ENCODE assay signal across 26 cellular contexts in the genomic region with DNA sequence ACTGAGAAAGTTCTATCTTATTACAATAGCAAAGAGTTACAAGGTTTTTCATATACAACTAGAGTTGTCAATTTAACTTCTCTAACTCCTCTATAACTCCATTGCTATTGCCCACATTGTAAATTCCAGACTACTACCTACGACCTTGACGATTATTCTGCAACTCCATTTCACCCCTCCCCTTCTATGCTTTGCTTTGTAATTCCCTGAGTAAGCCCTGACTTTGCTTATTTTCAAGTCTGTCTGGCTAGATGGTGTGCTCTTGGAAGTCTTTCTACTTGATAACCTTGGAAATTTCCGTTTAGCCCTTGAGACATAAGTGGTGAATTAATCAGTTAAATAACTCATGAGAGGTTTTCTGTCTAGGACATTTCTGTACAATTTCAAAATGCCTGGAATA.
"Had no signal": no experiment of that assay in that cellular context is flagged by ENCODE, and none has a peak within 500 bp of the region (broad histone marks: within the 10 kb centered on the region; RNA-seq: fewer than 3 reads in every experiment).

No MANE protein-coding gene starts in this region.

- H3K4me1 ChIP-seq: esophagus squamous epithelium, uterus had no signal

- H3K27ac Mint-ChIP-seq: activated CD4-positive, alpha-beta T cell treated with anti-CD3 and anti-CD28 coated beads, Interleukin-2, amount 10 ng/mL, durations not matched to agents 24 days and 14 days; activated T-helper 1 cell treated with anti-CD3 and anti-CD28 coated beads, Interleukin-12 subunit alpha, Interleukin-12 subunit beta, Interleukin-2, Interleukin-4 antibody, amounts not matched to agents 30 ng/mL and 10 ng/mL and 1 ng/mL, durations not matched to agents 14 hours and 24 hours and 36 hours; progenitor cell of endocrine pancreas; T-helper 1 cell treated with Interleukin-12 subunit alpha and Interleukin-12 subunit beta and Interleukin-4 antibody, amounts not matched to agents 30 μg/mL and 1 μg/mL, for 36 hours had no signal

- H3K27me3 ChIP-seq: body of pancreas, esophagus squamous epithelium, ovary, uterus had no signal

- H3K9me3 ChIP-seq: body of pancreas, esophagus squamous epithelium, ovary, thoracic aorta, uterus had no signal

- DNase-seq: activated CD4-positive, alpha-beta T cell treated with anti-CD3 and anti-CD28 coated beads, Interleukin-2, amount 10 ng/mL, durations not matched to agents 24 days and 14 days; activated CD4-positive, CD25-positive, alpha-beta regulatory T cell treated with anti-CD3 and anti-CD28 coated beads, Interleukin-2, amount 50 U/mL, for 72 hours; activated effector memory CD4-positive, alpha-beta T cell treated with anti-CD3 and anti-CD28 coated beads, Interleukin-2, amount 50 U/mL, for 16 hours; activated naive CD4-positive, alpha-beta T cell treated with anti-CD3 and anti-CD28 coated beads for 36 hours; activated T-cell treated with anti-CD3 and anti-CD28 coated beads for 4 hours; aorta; body of pancreas; dermis blood vessel endothelial cell; effector CD8-positive, alpha-beta T cell; esophagus squamous epithelium; islet precursor cell; left ventricle myocardium superior; ovary; stimulated activated CD4-positive, alpha-beta T cell treated with anti-CD3 and anti-CD28 coated beads, Interleukin-12 subunit alpha, Interleukin-12 subunit beta, amount 100 ng/mL, for 4 hours; stimulated activated CD4-positive, alpha-beta T cell treated with anti-CD3 and anti-CD28 coated beads, Interleukin-4, amount 100 ng/mL, for 1 hour; stimulated activated naive CD8-positive, alpha-beta T cell treated with anti-CD3 and anti-CD28 coated beads, Interleukin-15, Interleukin-2, amounts not matched to agents 100 U/mL and 50 U/mL, for 24 hours; T1000; trophoblast cell; uterus had no signal

- H3K36me3 ChIP-seq: esophagus squamous epithelium, ovary, thoracic aorta, uterus had no signal

- H3K4me3 ChIP-seq: body of pancreas, esophagus squamous epithelium, ovary, skin epidermis, thoracic aorta, uterus had no signal

- ATAC-seq: body of pancreas; left ventricle myocardium superior; sciatic nerve; stimulated activated naive CD8-positive, alpha-beta T cell treated with anti-CD3 and anti-CD28 coated beads, Interleukin-15, Interleukin-2, amounts not matched to agents 100 U/mL and 50 U/mL, for 24 hours had no signal

- H3K4me3 Mint-ChIP-seq: activated CD4-positive, alpha-beta T cell treated with anti-CD3 and anti-CD28 coated beads, Interleukin-2, amount 10 ng/mL, durations not matched to agents 24 days and 14 days; activated naive CD4-positive, alpha-beta T cell treated with anti-CD3 and anti-CD28 coated beads for 36 hours; activated T-helper 1 cell treated with anti-CD3 and anti-CD28 coated beads, Interleukin-12 subunit alpha, Interleukin-12 subunit beta, Interleukin-2, Interleukin-4 antibody, amounts not matched to agents 30 ng/mL and 10 ng/mL and 1 ng/mL, durations not matched to agents 14 hours and 24 hours and 36 hours; T-helper 1 cell treated with Interleukin-12 subunit alpha and Interleukin-12 subunit beta and Interleukin-4 antibody, amounts not matched to agents 30 μg/mL and 1 μg/mL, for 36 hours had no signal

- H3K27me3 Mint-ChIP-seq: activated CD4-positive, alpha-beta T cell treated with anti-CD3 and anti-CD28 coated beads, Interleukin-2, amount 10 ng/mL, durations not matched to agents 24 days and 14 days; progenitor cell of endocrine pancreas had no signal

- H3K27ac ChIP-seq: body of pancreas, epithelial cell of prostate, esophagus squamous epithelium, ovary, skin epidermis, thoracic aorta, uterus had no signal

- H3K9me3 Mint-ChIP-seq: activated CD4-positive, alpha-beta T cell treated with anti-CD3 and anti-CD28 coated beads, Interleukin-2, amount 10 ng/mL, durations not matched to agents 24 days and 14 days; activated naive CD4-positive, alpha-beta T cell treated with anti-CD3 and anti-CD28 coated beads for 36 hours; activated T-helper 1 cell treated with anti-CD3 and anti-CD28 coated beads, Interleukin-12 subunit alpha, Interleukin-12 subunit beta, Interleukin-2, Interleukin-4 antibody, amounts not matched to agents 30 ng/mL and 10 ng/mL and 1 ng/mL, durations not matched to agents 14 hours and 24 hours and 36 hours; T-helper 1 cell treated with Interleukin-12 subunit alpha and Interleukin-12 subunit beta and Interleukin-4 antibody, amounts not matched to agents 30 μg/mL and 1 μg/mL, for 36 hours had no signal
